In the genomic region with DNA sequence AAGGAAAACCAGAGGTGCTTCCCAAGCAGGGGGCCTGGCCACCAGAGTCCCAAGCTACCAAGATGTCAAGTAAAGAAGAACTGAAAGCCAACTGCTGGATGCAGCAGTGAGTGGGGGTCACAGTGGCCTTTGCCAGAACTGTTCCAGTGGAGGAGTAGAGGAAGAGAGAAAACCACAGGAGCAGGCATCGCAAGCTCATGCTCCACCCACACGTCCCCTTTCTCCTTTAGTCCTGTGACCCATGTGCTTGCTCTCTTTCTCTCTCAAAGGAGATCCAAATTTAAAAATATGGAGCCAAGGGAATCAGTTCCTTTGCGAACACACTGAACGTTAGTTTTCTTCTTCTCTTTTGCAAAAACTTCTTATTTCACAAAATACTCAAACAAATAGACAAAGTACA, we compare ENCODE assay signal across 17 cellular contexts. TPM values are rescaled to one million over a fixed set of nuclear protein-coding genes. Genes with fewer than 3 reads are reported as not detected.
DNase-seq lines count a peak whose midpoint lies in the region; ATAC-seq, FAIRE-seq and TF ChIP-seq lines count a peak whose summit lies in the region.
"Had no signal": no experiment of that assay in that cellular context is flagged by ENCODE, and none has a peak within 500 bp of the region (broad histone marks: within the 10 kb centered on the region; RNA-seq: fewer than 3 reads in every experiment).

No MANE protein-coding gene starts in this region.

- TF ChIP-seq EP300 in GM12878 (IDR thresholded peaks at IDR 0.05; ENCODE audit: borderline replicate concordance in 1 of 2, control insufficient read depth in 1 of 2, low read depth in 2 of 2, low read length in 2 of 2), result no peak

- in situ Hi-C loops in GM12878 (cut with MboI), result no loop called here

- H3K9me3 ChIP-seq in GM12878 (replicated peaks; ENCODE audit: control insufficient read depth, insufficient read depth, low read length) (no peaks in the 10 kb centered on the region), upper lobe of right lung (no peaks in the 10 kb centered on the region), WERI-Rb-1 (ENCODE audit: severe bottlenecking) (no peaks in the 10 kb centered on the region)
- H3K9me3 ChIP-seq: SJSA1 had no signal

- no peak overlapping the region for H3K4me3 Mint-ChIP-seq in Calu3 (ENCODE audit: low read depth, unreplicated experiment)

- no peak overlapping the region for H3K4me2 ChIP-seq in GM12878 (ENCODE audit: control insufficient read depth, insufficient read depth)

- FAIRE-seq in GM12878 (lab: Jason Lieb, UNC), result no peak
- FAIRE-seq: HepG2 had no signal

- RAD21 ChIA-PET in GM12878 (lab: Charles Lee; ENCODE audit: unreplicated experiment), result interaction anchor here (2.0 kb wide), 1 partner anchor 18 kb away, joined by 5 read pairs; no protein-coding TSS in a partner anchor

- H3K36me3 ChIP-seq in GM12878 (ENCODE audit: control insufficient read depth in 2 of 2, insufficient read depth in 2 of 2, low read length in 1 of 2) (no peaks in the 10 kb centered on the region), upper lobe of right lung (no peaks in the 10 kb centered on the region), WERI-Rb-1 (no peaks in the 10 kb centered on the region)
- H3K36me3 ChIP-seq: SJSA1 had no signal

- SMC1A ChIA-PET in GM12878 (lab: Charles Lee; ENCODE audit: uncharacterized antibody, unreplicated experiment), result interaction anchor here (1.1 to 2.2 kb wide), 3 partner anchors 15 to 24 kb away, joined by 3 to 12 read pairs (median 4); no protein-coding TSS in a partner anchor

- H3K4me1 ChIP-seq in GM12878 (ENCODE audit: control insufficient read depth, insufficient read depth, low read length) (no peaks in the 10 kb centered on the region), upper lobe of right lung (peaks cover 1% of the 10 kb centered on the region)
- H3K4me1 ChIP-seq: SJSA1 had no signal

- no peak for TF ChIP-seq CTCF in GM12878 (IDR thresholded peaks at IDR 0.05 in 2 of 3, conservative IDR thresholded peaks at IDR 0.05 in 1 of 3; ENCODE audit: control insufficient read depth in 2 of 3, extremely low read depth in 1 of 3, insufficient read depth in 1 of 3, low read depth in 3 of 3, low read length in 3 of 3)
- TF ChIP-seq CTCF in upper lobe of right lung (IDR thresholded peaks at IDR 0.05), result no peak
- no peak for TF ChIP-seq CTCF in WERI-Rb-1 (IDR thresholded peaks at IDR 0.05; ENCODE audit: low read depth, low read length)
- no peak for TF ChIP-seq CTCF in Calu3 (IDR thresholded peaks at IDR 0.05; ENCODE audit: unreplicated experiment)

- intact Hi-C loops in GM12878 (cut with micrococcal nuclease; ENCODE audit: unreplicated experiment) (no loop called here), upper lobe of right lung (cut with DNase I) (no loop called here), Calu3 (cut with micrococcal nuclease; ENCODE audit: unreplicated experiment) (no loop called here)

- POLR2A ChIA-PET in GM12878 (lab: Charles Lee), result no interaction called here

- no peak overlapping the region for H3K27ac ChIP-seq in GM12878 (ENCODE audit: control insufficient read depth, insufficient read depth)
- H3K27ac ChIP-seq in upper lobe of right lung, result no peak overlapping the region
- no peak overlapping the region for H3K27ac ChIP-seq in WERI-Rb-1
- H3K27ac ChIP-seq: 22Rv1, SJSA1 had no signal

- CTCF ChIA-PET in GM12878 (lab: Yijun Ruan, JAX) (interaction anchor here (1.0 kb wide), 1 partner anchor 18 kb away, joined by 3 read pairs; no protein-coding TSS in a partner anchor), Calu3 (lab: Charles Lee) (no interaction called here)

- ATAC-seq in GM12878, result no peak
- ATAC-seq in upper lobe of right lung, result peak; percentile 91
- ATAC-seq: HepG2 had no signal

- DNase-seq in SIG-M5 treated with dmso at 0.1 percent for 504 hours (lab: John Stamatoyannopoulos, UW; ENCODE audit: unreplicated experiment) (peak; percentile 34), SIG-M5 (lab: John Stamatoyannopoulos, UW) (no peak), OCI-M1 (lab: John Stamatoyannopoulos, UW) (peak; percentile 56), GM12878 (ENCODE audit: low read depth, low spot score) (no peak), upper lobe of right lung (no peak), WERI-Rb-1 (no peak), Calu3 (no peak), HK-2 (ENCODE audit: unreplicated experiment) (no peak)
- DNase-seq: DMS153, EL, H7, NCI-H1092, NCI-H446 treated with DMSO at 0.1 percent for 48 hours, NCI-H774 had no signal

- H2AFZ ChIP-seq in GM12878 (ENCODE audit: control insufficient read depth, low read depth, low read length), result no peak overlapping the region

- TF ChIP-seq RAD21 in GM12878 (IDR thresholded peaks at IDR 0.05; ENCODE audit: insufficient read depth, low read depth, low read length), result no peak

- H3K4me3 ChIP-seq in GM12878 (no peak overlapping the region), upper lobe of right lung (no peak overlapping the region), WERI-Rb-1 (ENCODE audit: low read depth, low read length) (no peak overlapping the region)
- H3K4me3 ChIP-seq: SJSA1 had no signal

- H3K27me3 ChIP-seq in GM12878 (replicated peaks in 1 of 2; ENCODE audit: control insufficient read depth in 2 of 2, insufficient read depth in 2 of 2, low read length in 1 of 2) (no peaks in the 10 kb centered on the region), upper lobe of right lung (no peaks in the 10 kb centered on the region), WERI-Rb-1 (ENCODE audit: insufficient read depth, low read depth, severe bottlenecking) (no peaks in the 10 kb centered on the region)
- H3K27me3 ChIP-seq: SJSA1 had no signal

- no peak overlapping the region for H3K9ac ChIP-seq in GM12878 (ENCODE audit: control insufficient read depth, insufficient read depth, low read length)

- H4K20me1 ChIP-seq in GM12878 (ENCODE audit: control insufficient read depth, insufficient read depth), result no peaks in the 10 kb centered on the region

- H3K4me1 Mint-ChIP-seq in Calu3 (ENCODE audit: low read depth, unreplicated experiment), result peaks cover 21% of the 10 kb centered on the region

- no peaks in the 10 kb centered on the region for H3K27me3 Mint-ChIP-seq in Calu3 (ENCODE audit: unreplicated experiment)

- H3K79me2 ChIP-seq in GM12878 (ENCODE audit: control insufficient read depth, insufficient read depth, low read length), result no peaks in the 10 kb centered on the region

- 21% methylated on average over 4 of the region's 4 CpGs for WGBS in GM12878 (ENCODE audit: insufficient coverage, insufficient replicate concordance, low lambda C conversion rate, missing lambda C conversion rate)

- no peak for TF ChIP-seq POLR2A in GM12878 (IDR thresholded peaks at IDR 0.05; ENCODE audit: low read depth, low read length)

- H3K9me3 Mint-ChIP-seq in Calu3 (ENCODE audit: low read depth, unreplicated experiment), result peaks cover 9% of the 10 kb centered on the region

- BruUV-seq in GM12878 (replicated peaks; lab: Mats Ljungman, UMichigan) (no TSS peak), Calu3 (replicated peaks; lab: Mats Ljungman, UMichigan) (no TSS peak)

- no peak overlapping the region for H3K27ac Mint-ChIP-seq in Calu3 (ENCODE audit: unreplicated experiment)

- H3K36me3 Mint-ChIP-seq in Calu3 (ENCODE audit: insufficient read depth, unreplicated experiment), result peaks cover 9% of the 10 kb centered on the region

TF ChIP-seq in GM12878, 131 proteins besides CTCF, POLR2A, EP300 and RAD21:
- TF ChIP-seq NFIC (IDR thresholded peaks at IDR 0.05; ENCODE audit: low read depth, low read length), result no peak
- no peak for TF ChIP-seq BACH1 (IDR thresholded peaks at IDR 0.05; ENCODE audit: borderline replicate concordance)
- TF ChIP-seq SREBF2 (IDR thresholded peaks at IDR 0.05; ENCODE audit: low read length), result no peak
- 0 out of 2 replicates have a peak, but pooled peaks have one; percentile 15 for TF ChIP-seq RUNX3 (IDR thresholded peaks at IDR 0.05; ENCODE audit: low read length)
- no peak for TF ChIP-seq PAX5 (IDR thresholded peaks at IDR 0.05; ENCODE audit: borderline replicate concordance, low read depth, low read length)
- no peak for TF ChIP-seq YBX1 (IDR thresholded peaks at IDR 0.05)
TF ChIP-seq in GM12878: peak in this region for 1.

RNA-seq across cellular contexts. Expression of a gene that starts 12.4 kb away (rescaled TPM):
- 48.0 and 50.8 TPM in 2 replicates for total RNA-seq in GM12878 (2013; cell fraction: nucleolus; rRNA removed)
- total RNA-seq in GM12878 (2014; rRNA removed) (19.6 and 19.7 TPM in 2 replicates), GM12878 (2014; rRNA removed; fragmentation: Illumina TruSeq; extraction: Trizol) (15.8 and 19.8 TPM in 2 replicates), GM12878 (2021) (33.6 and 38.7 TPM in 2 replicates), upper lobe of right lung (182 TPM), Calu3 (2022) (300 and 353 TPM in 2 replicates)
- polyA plus RNA-seq in GM12878 (2011; ENCODE audit: low read depth), result 7.0 TPM
- polyA plus RNA-seq in GM12878 (2011; rRNA removed) (22.4 and 30.1 TPM in 2 replicates), GM12878 (2014; fragmentation: Illumina TruSeq; extraction: Trizol) (21.4 and 23.3 TPM in 2 replicates), GM12878 (2014; fragmentation: Nextera tagmentation; extraction: Ambion mirVana) (1 to 10 TPM; 1.2 to 4.7 TPM), GM12878 (2014; rRNA removed) (15.0 and 19.3 TPM in 2 replicates), GM12878 (2016; fragmentation: Nextera tagmentation; extraction: Ambion mirVana) (10 to 100 TPM; 21.0 to 21.2 TPM)
- polyA plus RNA-seq in GM12878 (2011; cell fraction: cytosol; rRNA removed), result 27.2 and 29.2 TPM in 2 replicates
- 16.7 and 18.6 TPM in 2 replicates for polyA plus RNA-seq in GM12878 (2011; cell fraction: nucleus; rRNA removed)
- 7.8 and 8.1 TPM in 2 replicates for polyA plus RNA-seq in GM12878 (2012)
- polyA minus RNA-seq in GM12878 (2011; rRNA and poly(A)+ RNA removed), result 82.8 and 105 TPM in 2 replicates
- polyA minus RNA-seq in GM12878 (2011; cell fraction: cytosol; rRNA and poly(A)+ RNA removed), result 17.2 and 18.7 TPM in 2 replicates
- polyA minus RNA-seq in GM12878 (2011; cell fraction: nucleus; rRNA and poly(A)+ RNA removed), result 14.7 and 33.2 TPM in 2 replicates

Comparison
In these comparisons a context has a peak if more than half of its experiments do, and no peak if none do; other contexts are left out.
1. DNase-seq: peak in SIG-M5 treated with dmso at 0.1 percent for 504 hours (single experiment) and OCI-M1 (single experiment); none in SIG-M5 (single experiment), GM12878 (single experiment), upper lobe of right lung (single experiment), WERI-Rb-1 (single experiment), Calu3 (single experiment) and HK-2 (single experiment).